Comparison of ENCODE assay signal across 1 cellular context in genomic region chr20:34150616-34151015, GRCh38.
TF ChIP-seq lines count a peak whose summit lies in the region.

No MANE protein-coding gene starts in this region.

TF ChIP-seq in K562, 482 proteins besides CTCF, POLR2A, EP300 and RAD21 (continued from another document):
- TF ChIP-seq SFPQ (IDR thresholded peaks at IDR 0.05; ENCODE audit: low read depth, low read length) (no peak), ARNT (IDR thresholded peaks at IDR 0.05) (no peak), ZBTB12 (CRISPR knock-in tag; IDR thresholded peaks at IDR 0.05) (no peak), ELF1 (tag; IDR thresholded peaks at IDR 0.05) (no peak), NEUROD1 (IDR thresholded peaks at IDR 0.05; ENCODE audit: borderline replicate concordance, low read depth, low read length, partially characterized antibody) (no peak), ETS2 (tag; IDR thresholded peaks at IDR 0.05; ENCODE audit: borderline replicate concordance, poor library complexity, severe bottlenecking) (no peak), NONO (IDR thresholded peaks at IDR 0.05; ENCODE audit: low read depth in 2 of 2, low read length in 1 of 2) (no peak), FOXA1 (IDR thresholded peaks at IDR 0.05; ENCODE audit: borderline replicate concordance) (no peak), CBX8 (IDR thresholded peaks at IDR 0.05; ENCODE audit: borderline replicate concordance, extremely low read depth, low read depth, low read length, poor library complexity, severe bottlenecking) (no peak), ZNF696 (CRISPR knock-in tag; conservative IDR thresholded peaks at IDR 0.05) (no peak)
